Comparison of ENCODE assay signal across 15 cellular contexts in genomic region chr9:117516676-117517632, GRCh38.
"Had no signal": no experiment of that assay in that cellular context is flagged by ENCODE, and none has a peak within 500 bp of the region (broad histone marks: within the 10 kb centered on the region; RNA-seq: fewer than 3 reads in every experiment).

No MANE protein-coding gene starts in this region.

- H3K4me3 ChIP-seq: adrenal gland, breast epithelium, lower lobe of right lung, sigmoid colon, thyroid gland had no signal

- H3K36me3 ChIP-seq: adrenal gland, breast epithelium, lower lobe of right lung, neutrophil, sigmoid colon, thyroid gland had no signal

- DNase-seq: activated CD4-positive, alpha-beta T cell treated with anti-CD3 and anti-CD28 coated beads, Interleukin-2, amount 50 U/mL, for 4 hours; activated gamma-delta T cell; adrenal gland; cortex of kidney; lower lobe of right lung; sigmoid colon; stimulated activated CD4-positive, alpha-beta T cell treated with anti-CD3 and anti-CD28 coated beads, Interleukin-4, amount 100 ng/mL, for 24 hours; thyroid gland had no signal

- H3K27me3 Mint-ChIP-seq: natural killer cell treated with Interleukin-12 subunit alpha and Interleukin-12 subunit beta and Interleukin-15 and Interleukin-18, amount 100 ng/mL, for 72 hours; stimulated activated memory B cell treated with anti-CD40 and anti-IgM and Interleukin-4, amounts not matched to agents 10 μg/mL and 1 μg/mL and 100 μg/mL, for 72 hours had no signal

- H3K36me3 Mint-ChIP-seq: activated naive CD4-positive, alpha-beta T cell treated with anti-CD3 and anti-CD28 coated beads, Interleukin-2, amount 50 U/mL, for 72 hours; natural killer cell treated with Interleukin-12 subunit alpha and Interleukin-12 subunit beta and Interleukin-15 and Interleukin-18, amount 100 ng/mL, for 72 hours; stimulated activated memory B cell treated with anti-CD40 and anti-IgM and Interleukin-4, amounts not matched to agents 10 μg/mL and 1 μg/mL and 100 μg/mL, for 72 hours had no signal

- ATAC-seq: activated naive CD4-positive, alpha-beta T cell treated with anti-CD3 and anti-CD28 coated beads, Interleukin-2, amount 50 U/mL, for 72 hours; esophagus mucosa; lower lobe of right lung; natural killer cell treated with Interleukin-12 subunit alpha and Interleukin-12 subunit beta and Interleukin-15 and Interleukin-18, amount 100 ng/mL, for 72 hours; stimulated activated memory B cell treated with anti-CD40 and anti-IgM and Interleukin-4, amounts not matched to agents 10 μg/mL and 1 μg/mL and 100 μg/mL, for 72 hours had no signal

- H3K4me3 Mint-ChIP-seq: natural killer cell treated with Interleukin-12 subunit alpha and Interleukin-12 subunit beta and Interleukin-15 and Interleukin-18, amount 100 ng/mL, for 72 hours; stimulated activated memory B cell treated with anti-CD40 and anti-IgM and Interleukin-4, amounts not matched to agents 10 μg/mL and 1 μg/mL and 100 μg/mL, for 72 hours had no signal

- H3K9me3 ChIP-seq: adrenal gland, breast epithelium, lower lobe of right lung, neutrophil, thyroid gland had no signal

- H3K27ac Mint-ChIP-seq: activated naive CD4-positive, alpha-beta T cell treated with anti-CD3 and anti-CD28 coated beads, Interleukin-2, amount 50 U/mL, for 72 hours; natural killer cell treated with Interleukin-12 subunit alpha and Interleukin-12 subunit beta and Interleukin-15 and Interleukin-18, amount 100 ng/mL, for 72 hours; stimulated activated memory B cell treated with anti-CD40 and anti-IgM and Interleukin-4, amounts not matched to agents 10 μg/mL and 1 μg/mL and 100 μg/mL, for 72 hours had no signal

- H3K4me1 ChIP-seq: adrenal gland, breast epithelium, lower lobe of right lung, parathyroid adenoma, sigmoid colon, thyroid gland had no signal

- H3K4me1 Mint-ChIP-seq: stimulated activated memory B cell treated with anti-CD40 and anti-IgM and Interleukin-4, amounts not matched to agents 10 μg/mL and 1 μg/mL and 100 μg/mL, for 72 hours had no signal
